Comparison of ENCODE assay signal across 11 cellular contexts in genomic region chr6:47741807-47742206, GRCh38. TPM values are rescaled to one million over a fixed set of nuclear protein-coding genes. Genes with fewer than 3 reads are reported as not detected.
A peak's percentile ranks its signal among the peaks of the same experiment; 100 is the strongest.
DNase-seq lines count a peak whose midpoint lies in the region; ATAC-seq, FAIRE-seq and TF ChIP-seq lines count a peak whose summit lies in the region.
"Had no signal": no experiment of that assay in that cellular context is flagged by ENCODE, and none has a peak within 500 bp of the region (broad histone marks: within the 10 kb centered on the region; RNA-seq: fewer than 3 reads in every experiment).

No MANE protein-coding gene starts in this region.

- no peaks in the 10 kb centered on the region for H3K36me3 ChIP-seq in endothelial cell of umbilical vein (ENCODE audit: control insufficient read depth in 2 of 2, extremely low read depth in 1 of 2, insufficient read depth in 2 of 2, low read length in 2 of 2)

- H3K9me3 Mint-ChIP-seq in activated T-cell treated with anti-CD3 and anti-CD28 coated beads, Interleukin-2, amount 50 U/mL, for 24 hours = no peaks in the 10 kb centered on the region
- peaks cover 0 to 4% of the 10 kb centered on the region in 2 donors for H3K9me3 Mint-ChIP-seq in stimulated activated naive CD8-positive, alpha-beta T cell treated with anti-CD3 and anti-CD28 coated beads, Interleukin-15, amount 100 ng/mL, for 72 hours
- no peaks in the 10 kb centered on the region for H3K9me3 Mint-ChIP-seq in endothelial cell (ENCODE audit: unreplicated experiment)

- no peaks in the 10 kb centered on the region for H3K79me2 ChIP-seq in endothelial cell of umbilical vein (ENCODE audit: control insufficient read depth, insufficient read depth, low read length)

- dilution Hi-C loops in endothelial cell of umbilical vein (cut with MboI; ENCODE audit: extremely low pct_ligation_motif_present, low sequenced_read_pairs) = no loop called here

- H3K9ac ChIP-seq in endothelial cell of umbilical vein (replicated peaks; ENCODE audit: extremely low read depth, insufficient read depth, low read length) = no peak overlapping the region

- H3K4me1 ChIP-seq in endothelial cell of umbilical vein (ENCODE audit: control insufficient read depth, extremely low read depth, insufficient read depth, low read length) = no peaks in the 10 kb centered on the region

- peak overlapping the region; percentile 65 for H3K27ac Mint-ChIP-seq in activated T-cell treated with anti-CD3 and anti-CD28 coated beads, Interleukin-2, amount 50 U/mL, for 24 hours
- H3K27ac Mint-ChIP-seq in stimulated activated naive CD8-positive, alpha-beta T cell treated with anti-CD3 and anti-CD28 coated beads, Interleukin-15, amount 100 ng/mL, for 72 hours = no peak overlapping the region
- no peak overlapping the region for H3K27ac Mint-ChIP-seq in endothelial cell (ENCODE audit: unreplicated experiment)
- H3K27ac Mint-ChIP-seq: memory B cell had no signal

- H2AFZ ChIP-seq in endothelial cell of umbilical vein (ENCODE audit: low read depth, low read length) = no peak overlapping the region

- H3K36me3 Mint-ChIP-seq in activated T-cell treated with anti-CD3 and anti-CD28 coated beads, Interleukin-2, amount 50 U/mL, for 24 hours (ENCODE audit: low read depth) = no peaks in the 10 kb centered on the region
- H3K36me3 Mint-ChIP-seq in endothelial cell (ENCODE audit: low read depth, unreplicated experiment) = no peaks in the 10 kb centered on the region
- H3K36me3 Mint-ChIP-seq: memory B cell had no signal

- H3K4me2 ChIP-seq in endothelial cell of umbilical vein (ENCODE audit: insufficient read depth, low read length) = no peak overlapping the region

- BruUV-seq in endothelial cell of umbilical vein (replicated peaks; lab: Mats Ljungman, UMichigan) = no TSS peak

- peak; percentile 80 for FAIRE-seq in endothelial cell of umbilical vein (lab: Jason Lieb, UNC)
- FAIRE-seq: HepG2 had no signal

- no peak overlapping the region for H3K4me3 Mint-ChIP-seq in activated T-cell treated with anti-CD3 and anti-CD28 coated beads, Interleukin-2, amount 50 U/mL, for 24 hours
- H3K4me3 Mint-ChIP-seq in stimulated activated naive CD8-positive, alpha-beta T cell treated with anti-CD3 and anti-CD28 coated beads, Interleukin-15, amount 100 ng/mL, for 72 hours = peak overlapping the region in 1 of 2 donors; percentile 36
- H3K4me3 Mint-ChIP-seq in endothelial cell (ENCODE audit: unreplicated experiment) = no peak overlapping the region
- H3K4me3 Mint-ChIP-seq: memory B cell had no signal

- ATAC-seq in stimulated activated naive CD8-positive, alpha-beta T cell treated with anti-CD3 and anti-CD28 coated beads, Interleukin-15, amount 100 ng/mL, for 72 hours = peak; percentile 93
- ATAC-seq: HepG2 had no signal

- CTCF ChIA-PET in endothelial cell of umbilical vein (lab: Charles Lee) = interaction anchor here (0.8 kb wide), 1 partner anchor 111 kb away, joined by 3 read pairs; no protein-coding TSS in a partner anchor

- peaks cover 3% of the 10 kb centered on the region for H3K27me3 Mint-ChIP-seq in activated T-cell treated with anti-CD3 and anti-CD28 coated beads, Interleukin-2, amount 50 U/mL, for 24 hours
- H3K27me3 Mint-ChIP-seq in stimulated activated naive CD8-positive, alpha-beta T cell treated with anti-CD3 and anti-CD28 coated beads, Interleukin-15, amount 100 ng/mL, for 72 hours = no peaks in the 10 kb centered on the region
- H3K27me3 Mint-ChIP-seq in endothelial cell (ENCODE audit: unreplicated experiment) = no peaks in the 10 kb centered on the region
- H3K27me3 Mint-ChIP-seq: memory B cell had no signal

- TF ChIP-seq CTCF in endothelial cell of umbilical vein (IDR thresholded peaks at IDR 0.05; ENCODE audit: extremely low read depth in 1 of 2, insufficient read depth in 1 of 2, low read depth in 1 of 2, low read length in 2 of 2) = no peak
- TF ChIP-seq CTCF in endothelial cell (IDR thresholded peaks at IDR 0.05; ENCODE audit: unreplicated experiment) = no peak

- peaks cover 10% of the 10 kb centered on the region for H3K4me1 Mint-ChIP-seq in activated T-cell treated with anti-CD3 and anti-CD28 coated beads, Interleukin-2, amount 50 U/mL, for 24 hours (ENCODE audit: low read depth)
- H3K4me1 Mint-ChIP-seq in stimulated activated naive CD8-positive, alpha-beta T cell treated with anti-CD3 and anti-CD28 coated beads, Interleukin-15, amount 100 ng/mL, for 72 hours = peaks cover 17% of the 10 kb centered on the region
- H3K4me1 Mint-ChIP-seq in endothelial cell (ENCODE audit: unreplicated experiment) = no peaks in the 10 kb centered on the region
- H3K4me1 Mint-ChIP-seq: memory B cell had no signal

- H3K27me3 ChIP-seq in endothelial cell of umbilical vein (ENCODE audit: control insufficient read depth in 2 of 2, insufficient read depth in 2 of 2, low read length in 2 of 2) = no peaks in the 10 kb centered on the region

- no peak for TF ChIP-seq POLR2A in endothelial cell of umbilical vein (IDR thresholded peaks at IDR 0.05; ENCODE audit: low read depth, low read length)

- no peak overlapping the region for H3K4me3 ChIP-seq in endothelial cell of umbilical vein (replicated peaks in 1 of 3; ENCODE audit: insufficient read depth in 1 of 3, low read depth in 1 of 3, low read length in 3 of 3)

- no peak for DNase-seq in activated T-cell treated with anti-CD3 and anti-CD28 coated beads, Interleukin-2, amount 50 U/mL, for 24 hours
- DNase-seq in activated T-cell treated with anti-CD3 and anti-CD28 coated beads for 4 hours = no peak
- DNase-seq in HT-29 (ENCODE audit: low spot score) = peak; percentile 14
- peak; percentile 8 for DNase-seq in endothelial cell of umbilical vein (ENCODE audit: low read depth, low spot score)
- no peak for DNase-seq in stimulated activated naive CD8-positive, alpha-beta T cell treated with anti-CD3 and anti-CD28 coated beads, Interleukin-15, amount 100 ng/mL, for 72 hours
- DNase-seq in NCI-H2029 treated with DMSO at 0.1 percent for 48 hours (lab: John Stamatoyannopoulos, UW) = no peak
- no peak for DNase-seq in endothelial cell (ENCODE audit: low spot score)
- DNase-seq in AG08396 (ENCODE audit: low spot score) = no peak
- DNase-seq: T-helper 9 cell had no signal

- no peaks in the 10 kb centered on the region for H3K9me1 ChIP-seq in endothelial cell of umbilical vein (replicated peaks; ENCODE audit: control insufficient read depth, extremely low read depth, insufficient read depth, low read length)

- no peak overlapping the region for H3K27ac ChIP-seq in endothelial cell of umbilical vein (ENCODE audit: insufficient read depth, low read depth, low read length)

- no peaks in the 10 kb centered on the region for H4K20me1 ChIP-seq in endothelial cell of umbilical vein (replicated peaks; ENCODE audit: control insufficient read depth, extremely low read depth, insufficient read depth, low read length)

- intact Hi-C loops in endothelial cell of umbilical vein (cut with micrococcal nuclease) = no loop called here

- POLR2A ChIA-PET in endothelial cell of umbilical vein (lab: Charles Lee) = no interaction called here

- no peaks in the 10 kb centered on the region for H3K9me3 ChIP-seq in endothelial cell of umbilical vein (replicated peaks; ENCODE audit: control insufficient read depth, insufficient read depth, low read length)

TF ChIP-seq in endothelial cell of umbilical vein, 7 proteins besides CTCF, POLR2A, EP300 and RAD21:
- TF ChIP-seq EZH2 (IDR thresholded peaks at IDR 0.05; ENCODE audit: borderline replicate concordance, low read depth, low read length, severe bottlenecking) = no peak
- TF ChIP-seq FOS (IDR thresholded peaks at IDR 0.05; ENCODE audit: borderline replicate concordance, insufficient read depth, low read length) = no peak
- TF ChIP-seq JUN (IDR thresholded peaks at IDR 0.05; ENCODE audit: borderline replicate concordance, insufficient read depth, insufficient read length, low read depth) = peak; percentile 46
- TF ChIP-seq MYC (IDR thresholded peaks at IDR 0.05; ENCODE audit: low read depth, low read length) = no peak

RNA-seq across cellular contexts. Expression of gene OPN5, which starts 40.0 kb away (rescaled TPM):
- total RNA-seq in HT-29 (2014; rRNA removed; shearing (Covaris generic)) = not detected in 2 replicates
- total RNA-seq in endothelial cell of umbilical vein (not detected in 2 replicates), endothelial cell (ENCODE audit: unreplicated experiment) (12.1 TPM)
- polyA plus RNA-seq in endothelial cell of umbilical vein = 0.02 TPM in 1 of 2 replicates, not detected in the other
- not detected in 2 replicates for polyA plus RNA-seq in endothelial cell of umbilical vein (2011; cell fraction: cytosol; rRNA removed)
- 0.11 TPM in 1 of 2 replicates, not detected in the other for polyA plus RNA-seq in endothelial cell of umbilical vein (2011; cell fraction: nucleus; rRNA removed)
- polyA plus RNA-seq in endothelial cell of umbilical vein (2012) = not detected in 2 replicates
- 0.34 TPM in 1 of 2 replicates, not detected in the other for polyA minus RNA-seq in endothelial cell of umbilical vein
- not detected for polyA minus RNA-seq in endothelial cell of umbilical vein (2011; cell fraction: cytosol; rRNA and poly(A)+ RNA removed)
- not detected in 2 replicates for polyA minus RNA-seq in endothelial cell of umbilical vein (2011; cell fraction: nucleus; rRNA and poly(A)+ RNA removed)
- total RNA-seq: HepG2 had no signal
- polyA plus RNA-seq: HepG2 had no signal

RNA-seq across cellular contexts. Expression of gene ADGRF4, which starts 43.4 kb away (rescaled TPM):
- total RNA-seq in HT-29 (2014; rRNA removed; shearing (Covaris generic)) = 0.41 and 0.94 TPM in 2 replicates
- total RNA-seq in endothelial cell of umbilical vein (not detected in 2 replicates), endothelial cell (ENCODE audit: unreplicated experiment) (not detected)
- not detected in 2 replicates for polyA plus RNA-seq in endothelial cell of umbilical vein
- not detected in 2 replicates for polyA plus RNA-seq in endothelial cell of umbilical vein (2011; cell fraction: cytosol; rRNA removed)
- polyA plus RNA-seq in endothelial cell of umbilical vein (2011; cell fraction: nucleus; rRNA removed) = not detected in 2 replicates
- polyA plus RNA-seq in endothelial cell of umbilical vein (2012) = not detected in 2 replicates
- not detected in 2 replicates for polyA minus RNA-seq in endothelial cell of umbilical vein
- not detected for polyA minus RNA-seq in endothelial cell of umbilical vein (2011; cell fraction: cytosol; rRNA and poly(A)+ RNA removed)
- polyA minus RNA-seq in endothelial cell of umbilical vein (2011; cell fraction: nucleus; rRNA and poly(A)+ RNA removed) = not detected in 2 replicates
- total RNA-seq: HepG2 had no signal

Comparison
In these comparisons a context has a peak if more than half of its experiments do, and no peak if none do; other contexts are left out.
1. DNase-seq: peak in HT-29 (single experiment) and endothelial cell of umbilical vein (single experiment); none in activated T-cell treated with anti-CD3 and anti-CD28 coated beads, Interleukin-2, amount 50 U/mL, for 24 hours (single experiment), activated T-cell treated with anti-CD3 and anti-CD28 coated beads for 4 hours (single experiment), stimulated activated naive CD8-positive, alpha-beta T cell treated with anti-CD3 and anti-CD28 coated beads, Interleukin-15, amount 100 ng/mL, for 72 hours (0 of 2), NCI-H2029 treated with DMSO at 0.1 percent for 48 hours (single experiment), endothelial cell (single experiment) and AG08396 (single experiment).
2. RNA of gene OPN5, which starts 40.0 kb away (total RNA-seq): 12.1 TPM in endothelial cell (single experiment); not detected in HT-29 and not detected in endothelial cell of umbilical vein; every median in the first group is over 10 times any median in the second.